Comparison of ENCODE assay signal across 7 cellular contexts in the genomic region with DNA sequence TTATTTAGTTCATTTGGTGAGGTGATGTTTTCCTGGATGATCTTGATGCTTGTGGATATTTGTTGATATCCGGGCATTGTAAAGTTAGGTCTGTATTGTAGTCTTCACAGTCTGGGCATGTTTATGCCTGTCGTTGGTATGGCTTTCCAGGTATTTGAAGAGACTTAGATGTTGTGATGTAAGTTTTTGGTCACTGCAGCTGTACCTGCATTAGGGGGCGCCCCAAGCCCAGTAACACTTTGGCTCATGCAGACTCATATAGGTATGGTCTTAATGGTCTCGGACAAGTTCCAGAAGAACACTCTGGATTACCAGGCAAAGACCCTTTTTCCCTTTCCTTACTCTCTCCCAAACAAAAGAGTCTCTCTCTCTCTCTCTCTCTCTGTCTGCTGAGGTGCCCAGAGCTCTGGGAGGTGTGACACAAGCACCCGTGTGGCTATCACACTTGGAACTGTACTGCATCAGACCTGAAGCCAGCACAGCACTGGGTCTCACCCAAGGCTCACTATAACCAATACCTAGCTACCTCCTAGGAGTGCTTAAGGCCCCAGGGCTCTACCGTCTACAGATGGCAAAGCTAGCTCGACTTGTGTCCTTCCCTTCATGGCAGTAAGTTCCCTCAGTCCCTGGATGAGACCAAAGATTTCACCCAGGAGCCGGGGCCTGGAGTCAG.
A peak's percentile ranks its signal among the peaks of the same experiment; 100 is the strongest.
DNase-seq lines count a peak whose midpoint lies in the region; ATAC-seq and TF ChIP-seq lines count a peak whose summit lies in the region.

No MANE protein-coding gene starts in this region.

- H3K4me3 ChIP-seq in GM12865 (ENCODE audit: low read depth, low read length): no peak overlapping the region
- no peak overlapping the region for H3K4me3 ChIP-seq in mesendoderm (ENCODE audit: low read length)
- no peak overlapping the region for H3K4me3 ChIP-seq in coronary artery

- no peak overlapping the region for H2BK15ac ChIP-seq in mesendoderm (replicated peaks; ENCODE audit: low read depth)

- no peak overlapping the region for H3K18ac ChIP-seq in mesendoderm (ENCODE audit: low read length)

- peak; percentile 41 for DNase-seq in GM12865 (ENCODE audit: low read depth)
- DNase-seq in mesendoderm: peak; percentile 78
- no peak for DNase-seq in T-helper 2 cell treated with Interferon-gamma antibody and Interleukin-4, amounts not matched to agents 5 μg/mL and 100 μg/mL, for 36 hours (ENCODE audit: low spot score)
- DNase-seq in coronary artery (ENCODE audit: low spot score): no peak

- no peaks in the 10 kb centered on the region for H3K27me3 ChIP-seq in mesendoderm (ENCODE audit: insufficient read depth, low read length, poor library complexity)

- H2AK5ac ChIP-seq in mesendoderm (ENCODE audit: low read length): no peak overlapping the region

- no peaks in the 10 kb centered on the region for H3K4me1 Mint-ChIP-seq in activated T-helper 17 cell treated with anti-CD3 and anti-CD28 coated beads, Interleukin-2, amount 50 U/mL, for 72 hours
- no peaks in the 10 kb centered on the region for H3K4me1 Mint-ChIP-seq in T-helper 2 cell treated with Interferon-gamma antibody and Interleukin-4, amounts not matched to agents 5 μg/mL and 100 μg/mL, for 36 hours (ENCODE audit: low read depth)

- H3K79me1 ChIP-seq in mesendoderm (ENCODE audit: low read length): no peaks in the 10 kb centered on the region

- no peak overlapping the region for H3K27ac Mint-ChIP-seq in activated T-helper 17 cell treated with anti-CD3 and anti-CD28 coated beads, Interleukin-2, amount 50 U/mL, for 72 hours
- H3K27ac Mint-ChIP-seq in T-helper 2 cell treated with Interferon-gamma antibody and Interleukin-4, amounts not matched to agents 5 μg/mL and 100 μg/mL, for 36 hours: no peak overlapping the region

- H3K79me2 ChIP-seq in mesendoderm (ENCODE audit: control insufficient read depth, insufficient read depth, low read length): no peaks in the 10 kb centered on the region

- no peak overlapping the region for H2BK5ac ChIP-seq in mesendoderm (ENCODE audit: low read length)

- no peak overlapping the region for H3K4me2 ChIP-seq in mesendoderm (ENCODE audit: low read length)

- H3K36me3 Mint-ChIP-seq in activated T-helper 17 cell treated with anti-CD3 and anti-CD28 coated beads, Interleukin-2, amount 50 U/mL, for 72 hours (ENCODE audit: low read depth): no peaks in the 10 kb centered on the region
- no peaks in the 10 kb centered on the region for H3K36me3 Mint-ChIP-seq in T-helper 2 cell treated with Interferon-gamma antibody and Interleukin-4, amounts not matched to agents 5 μg/mL and 100 μg/mL, for 36 hours (ENCODE audit: low read depth)

- ATAC-seq in HG03175 (IDR thresholded peaks at IDR 0.05; ENCODE audit: unreplicated experiment): peak; percentile 60
- peak; percentile 14 for ATAC-seq in activated T-helper 17 cell treated with anti-CD3 and anti-CD28 coated beads, Interleukin-2, amount 50 U/mL, for 72 hours (replicated peaks)
- ATAC-seq in GM19328 (IDR thresholded peaks at IDR 0.05; ENCODE audit: unreplicated experiment): no peak

- H3K23ac ChIP-seq in mesendoderm (ENCODE audit: low read length): no peak overlapping the region

- no CpG with 5 or more reads among the region's 8 CpGs for WGBS in mesendoderm (ENCODE audit: extremely low coverage, insufficient coverage, low lambda C conversion rate)

- H4K8ac ChIP-seq in mesendoderm (ENCODE audit: low read depth, low read length): no peak overlapping the region

- H2BK120ac ChIP-seq in mesendoderm (ENCODE audit: low read depth, low read length): no peak overlapping the region

- H3K9me3 Mint-ChIP-seq in activated T-helper 17 cell treated with anti-CD3 and anti-CD28 coated beads, Interleukin-2, amount 50 U/mL, for 72 hours: peaks cover 5% of the 10 kb centered on the region
- no peaks in the 10 kb centered on the region for H3K9me3 Mint-ChIP-seq in T-helper 2 cell treated with Interferon-gamma antibody and Interleukin-4, amounts not matched to agents 5 μg/mL and 100 μg/mL, for 36 hours

- no peaks in the 10 kb centered on the region for H3K36me3 ChIP-seq in mesendoderm (ENCODE audit: control insufficient read depth, insufficient read depth, low read length)

- no peak overlapping the region for H3K27ac ChIP-seq in mesendoderm (ENCODE audit: low read depth, low read length)
- no peak overlapping the region for H3K27ac ChIP-seq in coronary artery

- H3K56ac ChIP-seq in mesendoderm (ENCODE audit: low read length): no peak overlapping the region

- no peaks in the 10 kb centered on the region for H3K4me1 ChIP-seq in mesendoderm (ENCODE audit: control insufficient read depth, low read depth, low read length)

- no peak overlapping the region for H4K5ac ChIP-seq in mesendoderm (ENCODE audit: low read length)

- H3K27me3 Mint-ChIP-seq in activated T-helper 17 cell treated with anti-CD3 and anti-CD28 coated beads, Interleukin-2, amount 50 U/mL, for 72 hours: no peaks in the 10 kb centered on the region
- no peaks in the 10 kb centered on the region for H3K27me3 Mint-ChIP-seq in T-helper 2 cell treated with Interferon-gamma antibody and Interleukin-4, amounts not matched to agents 5 μg/mL and 100 μg/mL, for 36 hours (ENCODE audit: low read depth)

- peak; percentile 48 for TF ChIP-seq CTCF in GM12865 (IDR thresholded peaks at IDR 0.05; ENCODE audit: insufficient read depth, low read depth, low read length, missing control alignments)
- TF ChIP-seq CTCF in coronary artery (IDR thresholded peaks at IDR 0.05): no peak

- no peak overlapping the region for H3K9ac ChIP-seq in mesendoderm (ENCODE audit: low read length)

- no peak overlapping the region for H3K4me3 Mint-ChIP-seq in activated T-helper 17 cell treated with anti-CD3 and anti-CD28 coated beads, Interleukin-2, amount 50 U/mL, for 72 hours
- H3K4me3 Mint-ChIP-seq in T-helper 2 cell treated with Interferon-gamma antibody and Interleukin-4, amounts not matched to agents 5 μg/mL and 100 μg/mL, for 36 hours: no peak overlapping the region

- no peak overlapping the region for H3K4ac ChIP-seq in mesendoderm (ENCODE audit: low read depth, low read length)

Comparison
In these comparisons a context has a peak if more than half of its experiments do, and no peak if none do; other contexts are left out.
1. DNase-seq: peak in GM12865 (single experiment) and mesendoderm (single experiment); none in T-helper 2 cell treated with Interferon-gamma antibody and Interleukin-4, amounts not matched to agents 5 μg/mL and 100 μg/mL, for 36 hours (single experiment) and coronary artery (single experiment).